ENCODE assay signal across 9 cellular contexts in genomic region chr18:13003466-13003896, GRCh38. TPM values are rescaled to one million over a fixed set of nuclear protein-coding genes. Genes with fewer than 3 reads are reported as not detected.
DNase-seq lines count a peak whose midpoint lies in the region; ATAC-seq, FAIRE-seq and TF ChIP-seq lines count a peak whose summit lies in the region.
"Had no signal": no experiment of that assay in that cellular context is flagged by ENCODE, and none has a peak within 500 bp of the region (broad histone marks: within the 10 kb centered on the region; RNA-seq: fewer than 3 reads in every experiment).

No MANE protein-coding gene starts in this region.

- no peaks in the 10 kb centered on the region for H3K9me3 ChIP-seq in A549
- H3K9me3 ChIP-seq in Loucy (ENCODE audit: insufficient read depth, low read depth, low read length), result no peaks in the 10 kb centered on the region

- peak; percentile 24 to 30; a peak in 3 of 5 replicates for TF ChIP-seq RAD21 in A549 (conservative IDR thresholded peaks at IDR 0.05 in 1 of 2, IDR thresholded peaks at IDR 0.05 in 1 of 2)

- H3K79me2 ChIP-seq in Loucy (ENCODE audit: insufficient read depth, low read length), result peaks cover 79% of the 10 kb centered on the region

- 54% methylated on average over 7 of the region's 7 CpGs for WGBS in A549 (ENCODE audit: missing lambda C conversion rate)

- H3K9me3 Mint-ChIP-seq in activated naive CD8-positive, alpha-beta T cell treated with anti-CD3 and anti-CD28 coated beads, Interleukin-2, amount 50 U/mL, for 24 hours, result no peaks in the 10 kb centered on the region
- H3K9me3 Mint-ChIP-seq: stimulated activated naive CD8-positive, alpha-beta T cell treated with anti-CD3 and anti-CD28 coated beads, Interleukin-15, Interleukin-2, amounts not matched to agents 100 ng/mL and 50 ng/mL, for 24 hours had no signal

- H3K27me3 Mint-ChIP-seq in activated naive CD8-positive, alpha-beta T cell treated with anti-CD3 and anti-CD28 coated beads, Interleukin-2, amount 50 U/mL, for 24 hours, result no peaks in the 10 kb centered on the region
- H3K27me3 Mint-ChIP-seq: stimulated activated naive CD8-positive, alpha-beta T cell treated with anti-CD3 and anti-CD28 coated beads, Interleukin-15, Interleukin-2, amounts not matched to agents 100 ng/mL and 50 ng/mL, for 24 hours had no signal

- no peak for FAIRE-seq in A549 (lab: Jason Lieb, UNC)

- CTCF ChIA-PET in A549 (lab: Yijun Ruan, JAX), result interaction anchor here (0.6 to 0.7 kb wide), 4 partner anchors 51 to 121 kb away, joined by 3 read pairs; no protein-coding TSS in a partner anchor

- no peaks in the 10 kb centered on the region for H3F3A ChIP-seq in Loucy (ENCODE audit: low read depth)

- no peak overlapping the region for H3K4me2 ChIP-seq in A549
- no peak overlapping the region for H3K4me2 ChIP-seq in Loucy (ENCODE audit: low read depth, low read length, poor library complexity, severe bottlenecking)

- H3K4me3 ChIP-seq in A549 (no peak overlapping the region), GM06990 (replicated peaks; ENCODE audit: low read depth, low read length) (no peak overlapping the region), Loucy (ENCODE audit: low read length, poor library complexity, severe bottlenecking) (no peak overlapping the region)

- peaks cover 44% of the 10 kb centered on the region for H4K20me1 ChIP-seq in Loucy (ENCODE audit: insufficient read depth, low read length, poor library complexity, severe bottlenecking)

- H3K4me3 Mint-ChIP-seq in activated naive CD8-positive, alpha-beta T cell treated with anti-CD3 and anti-CD28 coated beads, Interleukin-2, amount 50 U/mL, for 24 hours, result no peak overlapping the region
- H3K4me3 Mint-ChIP-seq: stimulated activated naive CD8-positive, alpha-beta T cell treated with anti-CD3 and anti-CD28 coated beads, Interleukin-15, Interleukin-2, amounts not matched to agents 100 ng/mL and 50 ng/mL, for 24 hours had no signal

- peak; percentile 95 to 100 for ATAC-seq in A549
- ATAC-seq in activated naive CD8-positive, alpha-beta T cell treated with anti-CD3 and anti-CD28 coated beads, Interleukin-2, amount 50 U/mL, for 24 hours, result peak; percentile 71
- no peak for ATAC-seq in HG03097 (IDR thresholded peaks at IDR 0.05; ENCODE audit: low FRiP score, unreplicated experiment)

- H3K36me3 Mint-ChIP-seq in activated naive CD8-positive, alpha-beta T cell treated with anti-CD3 and anti-CD28 coated beads, Interleukin-2, amount 50 U/mL, for 24 hours (ENCODE audit: low read depth), result peaks cover 24% of the 10 kb centered on the region

- TF ChIP-seq CTCF in A549 (IDR thresholded peaks at IDR 0.05) (peak; percentile 49), GM06990 (IDR thresholded peaks at IDR 0.05; ENCODE audit: insufficient read depth, low read length, poor library complexity, severe bottlenecking) (peak; percentile 55), Loucy (conservative IDR thresholded peaks at IDR 0.05; ENCODE audit: low read length) (peak; percentile 60)

- H3K4me1 ChIP-seq in A549, result no peaks in the 10 kb centered on the region
- peaks cover 6% of the 10 kb centered on the region for H3K4me1 ChIP-seq in Loucy (ENCODE audit: insufficient read depth, low read length, poor library complexity, severe bottlenecking)

- TF ChIP-seq EP300 in A549 (IDR thresholded peaks at IDR 0.05), result no peak

- no peaks in the 10 kb centered on the region for H3K27me3 ChIP-seq in GM06990 (replicated peaks; ENCODE audit: control insufficient read depth, insufficient read depth, low read length)
- no peaks in the 10 kb centered on the region for H3K27me3 ChIP-seq in Loucy (ENCODE audit: insufficient read depth, low read length, poor library complexity, severe bottlenecking)

- POLR2A ChIA-PET in A549 (lab: Yijun Ruan, JAX), result no interaction called here

- DNase-seq in A549 (ENCODE audit: low read depth in 1 of 2, low spot score in 1 of 2) (peak; percentile 44 to 86), GM06990 (ENCODE audit: extremely low read depth, insufficient read length) (no peak), inferior parietal cortex (ENCODE audit: extremely low spot score) (peak; percentile 34), dedifferentiated amniotic fluid mesenchymal stem cell (ENCODE audit: extremely low spot score) (no peak), NCI-H1417 treated with DMSO at 0.1 percent for 48 hours (lab: John Stamatoyannopoulos, UW) (no peak)
- no peak for DNase-seq in activated naive CD8-positive, alpha-beta T cell treated with anti-CD3 and anti-CD28 coated beads, Interleukin-2, amount 50 U/mL, for 24 hours

- no peak overlapping the region for H3K27ac ChIP-seq in A549

- peaks cover 6% of the 10 kb centered on the region for H3K36me3 ChIP-seq in GM06990 (ENCODE audit: control insufficient read depth, insufficient read depth, low read length)
- peaks cover 68% of the 10 kb centered on the region for H3K36me3 ChIP-seq in Loucy (ENCODE audit: insufficient read depth, low read length)

- no peak overlapping the region for H3K27ac Mint-ChIP-seq in activated naive CD8-positive, alpha-beta T cell treated with anti-CD3 and anti-CD28 coated beads, Interleukin-2, amount 50 U/mL, for 24 hours
- H3K27ac Mint-ChIP-seq: stimulated activated naive CD8-positive, alpha-beta T cell treated with anti-CD3 and anti-CD28 coated beads, Interleukin-15, Interleukin-2, amounts not matched to agents 100 ng/mL and 50 ng/mL, for 24 hours had no signal

- H3K9ac ChIP-seq in Loucy (ENCODE audit: low read depth, low read length, poor library complexity, severe bottlenecking), result no peak overlapping the region

- no peak for TF ChIP-seq POLR2A in A549 (IDR thresholded peaks at IDR 0.05; ENCODE audit: low read length)

- no peak overlapping the region for H2AFZ ChIP-seq in Loucy (ENCODE audit: low read length)

- peaks cover 17% of the 10 kb centered on the region for H3K4me1 Mint-ChIP-seq in activated naive CD8-positive, alpha-beta T cell treated with anti-CD3 and anti-CD28 coated beads, Interleukin-2, amount 50 U/mL, for 24 hours

- no peaks in the 10 kb centered on the region for H3K9me2 ChIP-seq in Loucy (replicated peaks; ENCODE audit: low read depth, low read length)

TF ChIP-seq in A549, 52 proteins besides CTCF, POLR2A, EP300 and RAD21:
- no peak for TF ChIP-seq FOSL2 (IDR thresholded peaks at IDR 0.05)
- TF ChIP-seq FOSL2 (CRISPR knock-in tag; IDR thresholded peaks at IDR 0.05), result 0 out of 2 replicates have a peak, but pooled peaks have one; percentile 16
- TF ChIP-seq SMC3 (IDR thresholded peaks at IDR 0.05), result peak; percentile 21; the same call in 1 of the 3 replicates
- no peak for TF ChIP-seq CHD2 (IDR thresholded peaks at IDR 0.05; ENCODE audit: low read length, partially characterized antibody)
- no peak for TF ChIP-seq HOXB13 (CRISPR knock-in tag; IDR thresholded peaks at IDR 0.05; ENCODE audit: low read depth)
- TF ChIP-seq POLR2AphosphoS2 (conservative IDR thresholded peaks at IDR 0.05; ENCODE audit: low read length), result no peak
- TF ChIP-seq HOXA7 (CRISPR knock-in tag; IDR thresholded peaks at IDR 0.05), result no peak

RNA-seq across cellular contexts. Expression of gene CEP192, which starts 12.3 kb away (rescaled TPM):
- polyA plus RNA-seq in A549 (2011; rRNA removed), result 19.2 and 21.1 TPM in 2 replicates
- 8.3 and 9.1 TPM in 2 replicates for polyA plus RNA-seq in A549 (2012; cell fraction: cytosol; rRNA removed)
- polyA plus RNA-seq in A549 (2012; cell fraction: nucleus; rRNA removed), result 15.0 and 22.6 TPM in 2 replicates
- polyA plus RNA-seq in A549 (2017; fragmentation: RNase III; extraction: RNeasy Plus Mini Kit Qiagen cat#74134 plus additional on column Dnase treatment), result 7.9 to 9.1 TPM (median 8.9 TPM) in 3 replicates
- 27.3 and 35.3 TPM in 2 replicates for polyA minus RNA-seq in A549 (2011; rRNA and poly(A)+ RNA removed)

RNA-seq across cellular contexts. Expression of gene SEH1L, which starts 55.7 kb away (rescaled TPM):
- polyA plus RNA-seq in A549 (2011; rRNA removed) (63.1 and 70.6 TPM in 2 replicates), A549 (2017; fragmentation: RNase III; extraction: RNeasy Plus Mini Kit Qiagen cat#74134 plus additional on column Dnase treatment) (31.6 to 36.2 TPM (median 32.7 TPM) in 3 replicates)
- 21.8 and 22.9 TPM in 2 replicates for polyA plus RNA-seq in A549 (2012; cell fraction: cytosol; rRNA removed)
- 10.6 and 13.6 TPM in 2 replicates for polyA plus RNA-seq in A549 (2012; cell fraction: nucleus; rRNA removed)
- 60.3 and 66.9 TPM in 2 replicates for polyA minus RNA-seq in A549 (2011; rRNA and poly(A)+ RNA removed)

Comparison
In these comparisons a context has a peak if more than half of its experiments do, and no peak if none do; other contexts are left out.
1. DNase-seq: peak in A549 (2 of 2) and inferior parietal cortex (single experiment); none in GM06990 (single experiment), activated naive CD8-positive, alpha-beta T cell treated with anti-CD3 and anti-CD28 coated beads, Interleukin-2, amount 50 U/mL, for 24 hours (single experiment), dedifferentiated amniotic fluid mesenchymal stem cell (single experiment) and NCI-H1417 treated with DMSO at 0.1 percent for 48 hours (single experiment).
2. Peak in every context shown above with its lines, with median percentiles within 50 percentile points of each other: CTCF ChIP-seq.